Comparison of ENCODE assay signal across 24 cellular contexts in genomic region chr11:134176284-134176683, GRCh38. TPM values are rescaled to one million over a fixed set of nuclear protein-coding genes. Genes with fewer than 3 reads are reported as not detected.
DNase-seq lines count a peak whose midpoint lies in the region; ATAC-seq, FAIRE-seq and TF ChIP-seq lines count a peak whose summit lies in the region.
"Had no signal": no experiment of that assay in that cellular context is flagged by ENCODE, and none has a peak within 500 bp of the region (broad histone marks: within the 10 kb centered on the region; RNA-seq: fewer than 3 reads in every experiment).

No MANE protein-coding gene starts in this region.

- peak; percentile 40 for FAIRE-seq in bronchial epithelial cell (lab: Jason Lieb, UNC)
- FAIRE-seq: A549, GM12891, GM18507, HTR-8/SVneo had no signal

- no peak overlapping the region for H3K4me3 Mint-ChIP-seq in activated T-cell treated with anti-CD3 and anti-CD28 coated beads, Interleukin-2, amount 50 U/mL, for 24 hours
- no peak overlapping the region for H3K4me3 Mint-ChIP-seq in activated T-cell treated with anti-CD3 and anti-CD28 coated beads, Interleukin-2, amount 50 U/mL, for 4 hours
- H3K4me3 Mint-ChIP-seq: B cell; CD8-positive, alpha-beta T cell; HFFc6 had no signal

- H3K4me3 ChIP-seq in AG10803 (ENCODE audit: low read length) (no peak overlapping the region), bronchial epithelial cell (ENCODE audit: low read depth, low read length) (no peak overlapping the region)
- H3K4me3 ChIP-seq: A549; BLaER1 treated with 17β-estradiol and CSF1 and Interleukin-3, amounts not matched to agents 10 nM and 100 nM had no signal

- peak overlapping the region; percentile 10 for H3K27ac Mint-ChIP-seq in activated T-cell treated with anti-CD3 and anti-CD28 coated beads, Interleukin-2, amount 50 U/mL, for 24 hours
- H3K27ac Mint-ChIP-seq: B cell, HFFc6 had no signal

- ATAC-seq in activated T-cell treated with anti-CD3 and anti-CD28 coated beads, Interleukin-2, amount 50 U/mL, for 4 hours: no peak
- ATAC-seq in GM18498 (IDR thresholded peaks at IDR 0.05; ENCODE audit: unreplicated experiment): no peak
- ATAC-seq in esophagus mucosa: no peak
- ATAC-seq: A549; CD8-positive, alpha-beta T cell; HCT116 had no signal

- DNase-seq in activated T-cell treated with anti-CD3 and anti-CD28 coated beads, Interleukin-2, amount 50 U/mL, for 24 hours: no peak
- DNase-seq in activated T-cell treated with anti-CD3 and anti-CD28 coated beads, Interleukin-2, amount 50 U/mL, for 4 hours: no peak
- peak; percentile 19 for DNase-seq in AG10803 (ENCODE audit: low read depth)
- DNase-seq in bronchial epithelial cell (ENCODE audit: low read depth): no peak
- peak; percentile 5 for DNase-seq in inferior parietal cortex (ENCODE audit: extremely low spot score)
- no peak for DNase-seq in activated CD4-positive, CD25-positive, alpha-beta regulatory T cell treated with anti-CD3 and anti-CD28 coated beads, Interleukin-2, amount 50 U/mL, for 72 hours
- DNase-seq: CD8-positive, alpha-beta T cell; DMS 273 treated with DMSO at 0.1 percent for 48 hours; DMS53; DND-41; EL; GOT3; H7; HFFc6; IMR-90 had no signal

- H3K27me3 ChIP-seq in bronchial epithelial cell (ENCODE audit: control insufficient read depth, insufficient read depth, low read length): no peaks in the 10 kb centered on the region
- H3K27me3 ChIP-seq: BLaER1 treated with 17β-estradiol and CSF1 and Interleukin-3, amounts not matched to agents 10 nM and 100 nM had no signal

- peaks cover 100% of the 10 kb centered on the region for H3K36me3 Mint-ChIP-seq in activated T-cell treated with anti-CD3 and anti-CD28 coated beads, Interleukin-2, amount 50 U/mL, for 24 hours (ENCODE audit: low read depth)
- H3K36me3 Mint-ChIP-seq in activated T-cell treated with anti-CD3 and anti-CD28 coated beads, Interleukin-2, amount 50 U/mL, for 4 hours (ENCODE audit: insufficient read depth): peaks cover 53% of the 10 kb centered on the region

- H3K27me3 Mint-ChIP-seq in activated T-cell treated with anti-CD3 and anti-CD28 coated beads, Interleukin-2, amount 50 U/mL, for 24 hours: no peaks in the 10 kb centered on the region
- no peaks in the 10 kb centered on the region for H3K27me3 Mint-ChIP-seq in activated T-cell treated with anti-CD3 and anti-CD28 coated beads, Interleukin-2, amount 50 U/mL, for 4 hours (ENCODE audit: low read depth)
- H3K27me3 Mint-ChIP-seq: B cell had no signal

- TF ChIP-seq CTCF in AG10803 (conservative IDR thresholded peaks at IDR 0.05; ENCODE audit: low read length): no peak
- TF ChIP-seq CTCF in bronchial epithelial cell (IDR thresholded peaks at IDR 0.05; ENCODE audit: insufficient read depth, low read length, severe bottlenecking): no peak

- H3K9me3 Mint-ChIP-seq in activated T-cell treated with anti-CD3 and anti-CD28 coated beads, Interleukin-2, amount 50 U/mL, for 24 hours: no peaks in the 10 kb centered on the region
- no peaks in the 10 kb centered on the region for H3K9me3 Mint-ChIP-seq in activated T-cell treated with anti-CD3 and anti-CD28 coated beads, Interleukin-2, amount 50 U/mL, for 4 hours
- H3K9me3 Mint-ChIP-seq: CD8-positive, alpha-beta T cell; HFFc6 had no signal

- H3K36me3 ChIP-seq in bronchial epithelial cell (ENCODE audit: control insufficient read depth, insufficient read depth, low read length): peaks cover 11% of the 10 kb centered on the region

- H3K4me1 Mint-ChIP-seq in activated T-cell treated with anti-CD3 and anti-CD28 coated beads, Interleukin-2, amount 50 U/mL, for 24 hours (ENCODE audit: low read depth): no peaks in the 10 kb centered on the region
- H3K4me1 Mint-ChIP-seq in activated T-cell treated with anti-CD3 and anti-CD28 coated beads, Interleukin-2, amount 50 U/mL, for 4 hours (ENCODE audit: low read depth): no peaks in the 10 kb centered on the region
- H3K4me1 Mint-ChIP-seq: B cell had no signal

RNA-seq across cellular contexts. Expression of gene NCAPD3, which starts 47.5 kb away (rescaled TPM):
- 10 to 100 TPM; 54.1 to 67.2 (median 56.8) TPM for total RNA-seq in activated T-cell treated with anti-CD3 and anti-CD28 coated beads, Interleukin-2, amount 50 U/mL, for 4 hours
- total RNA-seq in bronchial epithelial cell (4.2 and 5.1 TPM in 2 replicates), esophagus mucosa (13.1 TPM)

RNA-seq across cellular contexts. Expression of gene VPS26B, which starts 48.2 kb away (rescaled TPM):
- 10 to 100 TPM; 30.4 to 33.5 (median 32.8) TPM for total RNA-seq in activated T-cell treated with anti-CD3 and anti-CD28 coated beads, Interleukin-2, amount 50 U/mL, for 4 hours
- total RNA-seq in bronchial epithelial cell (19.1 and 19.2 TPM in 2 replicates), esophagus mucosa (24.1 TPM)

Comparison
In these comparisons a context has a peak if more than half of its experiments do, and no peak if none do; other contexts are left out.
1. DNase-seq: peak in AG10803 (single experiment) and inferior parietal cortex (single experiment); none in activated T-cell treated with anti-CD3 and anti-CD28 coated beads, Interleukin-2, amount 50 U/mL, for 24 hours (single experiment), activated T-cell treated with anti-CD3 and anti-CD28 coated beads, Interleukin-2, amount 50 U/mL, for 4 hours (single experiment), bronchial epithelial cell (single experiment) and activated CD4-positive, CD25-positive, alpha-beta regulatory T cell treated with anti-CD3 and anti-CD28 coated beads, Interleukin-2, amount 50 U/mL, for 72 hours (single experiment).